ENCODE assay signal across 24 cellular contexts in the genomic region with DNA sequence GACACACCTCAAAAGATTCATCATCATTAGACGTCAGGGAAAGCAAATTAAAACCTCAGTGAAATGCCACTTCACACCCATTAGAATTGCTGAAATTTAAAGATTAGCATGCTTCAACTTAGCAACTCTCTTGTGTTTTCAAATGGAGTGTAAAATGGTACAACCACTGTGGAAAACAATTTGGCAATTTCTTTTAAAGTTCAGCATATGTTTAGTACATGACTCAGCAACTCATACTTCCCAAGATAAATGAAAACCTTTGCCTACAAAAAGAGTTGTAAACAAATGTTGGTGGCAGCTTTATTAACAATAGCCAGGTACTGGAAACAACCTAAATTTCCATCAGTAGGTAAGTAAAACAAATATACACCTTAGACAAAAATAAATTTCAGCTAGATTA.
"Had no signal": no experiment of that assay in that cellular context is flagged by ENCODE, and none has a peak within 500 bp of the region (broad histone marks: within the 10 kb centered on the region; RNA-seq: fewer than 3 reads in every experiment).

No MANE protein-coding gene starts in this region.

- H3K9ac ChIP-seq: neural progenitor cell had no signal

- H3K36me3 ChIP-seq: neural progenitor cell, suprapubic skin, transverse colon, uterus had no signal

- H3K9me3 ChIP-seq: gastroesophageal sphincter, stomach, suprapubic skin, transverse colon, uterus had no signal

- ATAC-seq: activated T-cell treated with anti-CD3 and anti-CD28 coated beads, Interleukin-2, amount 50 U/mL, for 72 hours; gastroesophageal sphincter; left ventricle myocardium superior; naive thymus-derived CD8-positive, alpha-beta T cell; sciatic nerve; stimulated activated memory B cell treated with anti-CD40 and anti-IgM and Interleukin-4, amounts not matched to agents 10 μg/mL and 1 μg/mL and 100 μg/mL, for 72 hours had no signal

- H3K4me2 ChIP-seq: neural progenitor cell, smooth muscle cell had no signal

- H3K27ac ChIP-seq: coronary artery, gastroesophageal sphincter, neural progenitor cell, stomach, suprapubic skin, transverse colon, uterus had no signal

- FAIRE-seq: islet of Langerhans had no signal

- DNase-seq: activated CD4-positive, alpha-beta memory T cell treated with anti-CD3 and anti-CD28 coated beads, Interleukin-2, amount 10 ng/mL, durations not matched to agents 7 days and 5 days; activated CD4-positive, alpha-beta T cell treated with anti-CD3 and anti-CD28 coated beads, Interleukin-2, amount 10 ng/mL, durations not matched to agents 24 days and 14 days; activated effector memory CD4-positive, alpha-beta T cell treated with Interleukin-2 at 50 U/mL for 16 hours; activated naive CD4-positive, alpha-beta T cell treated with anti-CD3 and anti-CD28 coated beads, Interleukin-2, amount 10 ng/mL, durations not matched to agents 7 days and 5 days; activated T-cell treated with anti-CD3 and anti-CD28 coated beads, Interleukin-2, amount 50 U/mL, for 72 hours; cerebellar nuclear complex; head of caudate nucleus; hypothalamus; left ventricle myocardium superior; mammary epithelial cell; naive thymus-derived CD8-positive, alpha-beta T cell; posterior cingulate gyrus; stimulated activated CD4-positive, alpha-beta T cell treated with anti-CD3 and anti-CD28 coated beads, Interleukin-15, amount 100 ng/mL, for 24 hours; stomach; transverse colon; uterus had no signal

- H2AFZ ChIP-seq: neural progenitor cell had no signal

- H3K4me1 ChIP-seq: gastroesophageal sphincter, neural progenitor cell, stomach, suprapubic skin, transverse colon, uterus had no signal

- H3K4me3 ChIP-seq: coronary artery, gastroesophageal sphincter, neural progenitor cell, smooth muscle cell, stomach, suprapubic skin, transverse colon, uterus had no signal

- H3K27me3 ChIP-seq: gastroesophageal sphincter, neural progenitor cell, stomach, suprapubic skin, transverse colon, uterus had no signal
